9 cellular contexts compared by ENCODE assay signal in genomic region chr7:99141334-99141733, GRCh38. TPM values are rescaled to one million over a fixed set of nuclear protein-coding genes. Genes with fewer than 3 reads are reported as not detected.
A peak's percentile ranks its signal among the peaks of the same experiment; 100 is the strongest.
DNase-seq lines count a peak whose midpoint lies in the region; ATAC-seq and TF ChIP-seq lines count a peak whose summit lies in the region.
"Had no signal": no experiment of that assay in that cellular context is flagged by ENCODE, and none has a peak within 500 bp of the region (broad histone marks: within the 10 kb centered on the region; RNA-seq: fewer than 3 reads in every experiment).

No MANE protein-coding gene starts in this region.

- POLR2A ChIA-PET in activated CD4-positive, alpha-beta T cell treated with anti-CD3 and anti-CD28 coated beads for 36 hours (lab: Charles Lee) = no interaction called here

- H3K27me3 ChIP-seq in ascending aorta (no peaks in the 10 kb centered on the region), subcutaneous abdominal adipose tissue (ENCODE audit: control insufficient read depth in 5 of 5, insufficient read depth in 4 of 5, low read length in 5 of 5) (no peaks in the 10 kb centered on the region)

- in situ Hi-C loops in KBM-7 (cut with MboI; ENCODE audit: low pct_unique_long_range_greater_than_20kb, low sequenced_read_pairs) = no loop called here

- peak overlapping the region; percentile 6 to 86 (median 58) for H3K9ac ChIP-seq in subcutaneous abdominal adipose tissue (ENCODE audit: low read length in 5 of 5)

- peaks cover 5% of the 10 kb centered on the region for H3K36me3 Mint-ChIP-seq in activated CD4-positive, alpha-beta T cell treated with anti-CD3 and anti-CD28 coated beads for 36 hours (ENCODE audit: low read depth)

- H3K27ac ChIP-seq in ascending aorta (peak overlapping the region; percentile 99 to 100), subcutaneous abdominal adipose tissue (ENCODE audit: low read depth, low read length) (peak overlapping the region; percentile 93)

- H3K9me3 Mint-ChIP-seq in activated CD4-positive, alpha-beta T cell treated with anti-CD3 and anti-CD28 coated beads for 36 hours (ENCODE audit: low read depth) = no peaks in the 10 kb centered on the region

- peak overlapping the region; percentile 81 for H3K4me3 Mint-ChIP-seq in activated CD4-positive, alpha-beta T cell treated with anti-CD3 and anti-CD28 coated beads for 36 hours

- H3K4me1 Mint-ChIP-seq in activated CD4-positive, alpha-beta T cell treated with anti-CD3 and anti-CD28 coated beads for 36 hours = peaks cover 55% of the 10 kb centered on the region

- H3K4me3 ChIP-seq in ascending aorta (peak overlapping the region; percentile 97 to 100), subcutaneous abdominal adipose tissue (ENCODE audit: low read depth in 1 of 5, low read length in 5 of 5) (peak overlapping the region in 4 of 5 donors; percentile 56 to 72 (median 63))

- CTCF ChIA-PET in activated CD4-positive, alpha-beta T cell treated with anti-CD3 and anti-CD28 coated beads for 36 hours (lab: Charles Lee) = interaction anchor here (1.5 kb wide), 1 partner anchor 10 kb away, joined by 3 read pairs; no protein-coding TSS in a partner anchor

- H3K27ac Mint-ChIP-seq in activated CD4-positive, alpha-beta T cell treated with anti-CD3 and anti-CD28 coated beads for 36 hours = peak overlapping the region; percentile 90

- intact Hi-C loops in activated CD4-positive, alpha-beta T cell treated with anti-CD3 and anti-CD28 coated beads for 36 hours (cut with DNase I, micrococcal nuclease) = loop anchor here (5.0 kb wide), 6 partner anchors 171 to 889 kb away; partner anchors contain the start of genes ARPC1A (in 1 of the 2), BAIAP2L1 (in 1 of the 2), TECPR1 (in 1 of the 2) and ZKSCAN5 (in 1 of the 2)
- intact Hi-C loops in ascending aorta (cut with DNase I) = no loop called here

- H3K36me3 ChIP-seq in ascending aorta (no peaks in the 10 kb centered on the region), subcutaneous abdominal adipose tissue (ENCODE audit: control insufficient read depth in 5 of 5, insufficient read depth in 5 of 5, low read length in 5 of 5) (no peaks in the 10 kb centered on the region)

- no peak for TF ChIP-seq CTCF in ascending aorta (IDR thresholded peaks at IDR 0.05)

- H3K4me1 ChIP-seq in ascending aorta = peaks cover 9 to 35% of the 10 kb centered on the region in 2 donors
- peaks cover 0 to 51% (median 49%) of the 10 kb centered on the region in 5 donors for H3K4me1 ChIP-seq in subcutaneous abdominal adipose tissue (ENCODE audit: control insufficient read depth in 5 of 5, insufficient read depth in 5 of 5, low read length in 5 of 5)

- H3K27me3 Mint-ChIP-seq in activated CD4-positive, alpha-beta T cell treated with anti-CD3 and anti-CD28 coated beads for 36 hours = no peaks in the 10 kb centered on the region

- no peak for DNase-seq in activated CD4-positive, alpha-beta T cell treated with anti-CD3 and anti-CD28 coated beads for 36 hours
- DNase-seq in activated CD4-positive, alpha-beta T cell treated with anti-CD3 and anti-CD28 coated beads, Interleukin-2, amount 50 U/mL, for 1 hour = no peak
- no peak for DNase-seq in ascending aorta (ENCODE audit: low spot score in 2 of 2)
- DNase-seq in kidney glomerular epithelial cell (lab: John Stamatoyannopoulos, UW) = peak; percentile 6
- DNase-seq in KBM-7 = no peak
- DNase-seq in kidney tubule cell (ENCODE audit: low spot score) = no peak
- DNase-seq: 8988T had no signal

- H3K9me3 ChIP-seq in ascending aorta (no peaks in the 10 kb centered on the region), subcutaneous abdominal adipose tissue (ENCODE audit: control insufficient read depth in 5 of 5, low read length in 5 of 5) (no peaks in the 10 kb centered on the region)

- no peak for ATAC-seq in activated CD4-positive, alpha-beta T cell treated with anti-CD3 and anti-CD28 coated beads for 36 hours
- ATAC-seq in HG02840 (IDR thresholded peaks at IDR 0.05; ENCODE audit: low FRiP score, unreplicated experiment) = no peak

RNA-seq across cellular contexts. Expression of gene SMURF1, which starts 2.6 kb away (rescaled TPM):
- total RNA-seq in activated CD4-positive, alpha-beta T cell treated with anti-CD3 and anti-CD28 coated beads for 36 hours = 10 to 100 TPM; 12.4 to 13.4 TPM
- total RNA-seq in ascending aorta = 26.5 TPM
